ENCODE assay signal across 16 cellular contexts in genomic region chr10:66625709-66626590, GRCh38.
"Had no signal": no experiment of that assay in that cellular context is flagged by ENCODE, and none has a peak within 500 bp of the region (broad histone marks: within the 10 kb centered on the region; RNA-seq: fewer than 3 reads in every experiment).

No MANE protein-coding gene starts in this region.

- FAIRE-seq: kidney, small intestine, TTC549 had no signal

- ATAC-seq: activated CD8-positive, alpha-beta T cell treated with anti-CD3 and anti-CD28 coated beads for 36 hours; activated naive CD4-positive, alpha-beta T cell treated with anti-CD3 and anti-CD28 coated beads, Interleukin-2, amount 50 U/mL, for 72 hours; left ventricle myocardium superior; natural killer cell treated with Interleukin-12 subunit alpha and Interleukin-12 subunit beta and Interleukin-15 and Interleukin-18, amount 100 ng/mL, for 72 hours had no signal

- DNase-seq: activated CD4-positive, alpha-beta T cell treated with anti-CD3 and anti-CD28 coated beads for 4 hours; activated CD8-positive, alpha-beta memory T cell treated with anti-CD3 and anti-CD28 coated beads, Interleukin-2, amount 50 U/mL, for 4 hours; activated CD8-positive, alpha-beta T cell treated with anti-CD3 and anti-CD28 coated beads for 36 hours; activated effector memory CD4-positive, alpha-beta T cell treated with anti-CD3 and anti-CD28 coated beads, Interleukin-2, amount 50 U/mL, for 16 hours; activated T-cell treated with anti-CD3 and anti-CD28 coated beads, Interleukin-2, amount 50 U/mL, for 48 hours; effector CD4-positive, alpha-beta T cell; kidney; left ventricle myocardium superior; mesenchymal stem cell; occipital lobe; small intestine; stimulated activated CD4-positive, alpha-beta T cell treated with anti-CD3 and anti-CD28 coated beads, Interleukin-4, amount 100 ng/mL, for 24 hours; stimulated activated naive CD4-positive, alpha-beta T cell had no signal
